14 cellular contexts compared by ENCODE assay signal in the genomic region with DNA sequence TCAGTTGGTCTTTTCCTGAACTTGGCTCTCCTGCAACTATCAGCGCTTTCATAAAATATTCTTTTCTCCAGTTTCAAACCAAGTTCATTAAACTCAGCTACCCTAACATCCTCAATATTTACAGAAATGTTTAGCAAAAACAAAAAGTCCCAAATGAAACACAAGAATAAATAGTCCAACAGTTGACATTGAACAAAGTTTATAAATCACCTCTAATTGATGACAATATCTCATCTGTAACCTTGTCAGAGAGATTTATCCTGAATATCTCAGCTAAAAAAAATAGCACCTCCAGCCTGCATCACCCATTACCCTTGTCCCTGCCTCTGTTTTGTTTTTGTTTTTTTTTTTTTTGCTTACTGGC.
"Had no signal": no experiment of that assay in that cellular context is flagged by ENCODE, and none has a peak within 500 bp of the region (broad histone marks: within the 10 kb centered on the region; RNA-seq: fewer than 3 reads in every experiment).

No MANE protein-coding gene starts in this region.

- H3K36me3 ChIP-seq: lower lobe of right lung, prostate gland, right lobe of liver had no signal

- H3K27me3 ChIP-seq: right lobe of liver had no signal

- H3K4me3 ChIP-seq: lower lobe of right lung, mucosa of descending colon, prostate gland, right lobe of liver had no signal

- ATAC-seq: naive thymus-derived CD8-positive, alpha-beta T cell had no signal

- H3K4me3 Mint-ChIP-seq: activated CD4-positive, alpha-beta T cell treated with anti-CD3 and anti-CD28 coated beads, Interleukin-2, amount 10 ng/mL, durations not matched to agents 24 days and 14 days; activated naive CD8-positive, alpha-beta T cell treated with anti-CD3 and anti-CD28 coated beads, Interleukin-2, amount 10 ng/mL, durations not matched to agents 7 days and 5 days; naive thymus-derived CD8-positive, alpha-beta T cell; T-helper 1 cell treated with Interleukin-12 subunit alpha and Interleukin-12 subunit beta and Interleukin-4 antibody, amounts not matched to agents 30 μg/mL and 1 μg/mL, for 36 hours had no signal

- H3K27me3 Mint-ChIP-seq: activated CD4-positive, alpha-beta T cell treated with anti-CD3 and anti-CD28 coated beads, Interleukin-2, amount 10 ng/mL, durations not matched to agents 24 days and 14 days had no signal

- H3K27ac ChIP-seq: lower lobe of right lung, prostate gland, right lobe of liver had no signal

- H3K9me3 Mint-ChIP-seq: activated CD4-positive, alpha-beta T cell treated with anti-CD3 and anti-CD28 coated beads, Interleukin-2, amount 10 ng/mL, durations not matched to agents 24 days and 14 days; activated naive CD8-positive, alpha-beta T cell treated with anti-CD3 and anti-CD28 coated beads, Interleukin-2, amount 10 ng/mL, durations not matched to agents 7 days and 5 days; naive thymus-derived CD8-positive, alpha-beta T cell; T-helper 1 cell treated with Interleukin-12 subunit alpha and Interleukin-12 subunit beta and Interleukin-4 antibody, amounts not matched to agents 30 μg/mL and 1 μg/mL, for 36 hours had no signal

- H3K9me3 ChIP-seq: lower lobe of right lung, mucosa of descending colon, prostate gland, right lobe of liver had no signal

- H3K4me1 ChIP-seq: lower lobe of right lung, prostate gland had no signal

- DNase-seq: activated CD4-positive, alpha-beta T cell treated with anti-CD3 and anti-CD28 coated beads, Interleukin-2, amount 10 ng/mL, durations not matched to agents 24 days and 14 days; activated effector memory CD4-positive, alpha-beta T cell treated with Interleukin-2 at 50 U/mL for 16 hours; activated naive CD8-positive, alpha-beta T cell treated with anti-CD3 and anti-CD28 coated beads, Interleukin-2, amount 10 ng/mL, durations not matched to agents 7 days and 5 days; aorta; hippocampal formation; lower lobe of right lung; naive thymus-derived CD8-positive, alpha-beta T cell; right lobe of liver; stimulated activated CD4-positive, alpha-beta T cell treated with anti-CD3 and anti-CD28 coated beads, Interleukin-2, amount 100 ng/mL, for 24 hours; stimulated activated naive CD4-positive, alpha-beta T cell; substantia nigra had no signal

- H3K27ac Mint-ChIP-seq: activated CD4-positive, alpha-beta T cell treated with anti-CD3 and anti-CD28 coated beads, Interleukin-2, amount 10 ng/mL, durations not matched to agents 24 days and 14 days; activated naive CD8-positive, alpha-beta T cell treated with anti-CD3 and anti-CD28 coated beads, Interleukin-2, amount 10 ng/mL, durations not matched to agents 7 days and 5 days; naive thymus-derived CD8-positive, alpha-beta T cell; T-helper 1 cell treated with Interleukin-12 subunit alpha and Interleukin-12 subunit beta and Interleukin-4 antibody, amounts not matched to agents 30 μg/mL and 1 μg/mL, for 36 hours had no signal

- H3K36me3 Mint-ChIP-seq: activated naive CD8-positive, alpha-beta T cell treated with anti-CD3 and anti-CD28 coated beads, Interleukin-2, amount 10 ng/mL, durations not matched to agents 7 days and 5 days had no signal

- H3K4me1 Mint-ChIP-seq: activated naive CD8-positive, alpha-beta T cell treated with anti-CD3 and anti-CD28 coated beads, Interleukin-2, amount 10 ng/mL, durations not matched to agents 7 days and 5 days; naive thymus-derived CD8-positive, alpha-beta T cell had no signal
